Comparison of ENCODE assay signal across 16 cellular contexts in the genomic region with DNA sequence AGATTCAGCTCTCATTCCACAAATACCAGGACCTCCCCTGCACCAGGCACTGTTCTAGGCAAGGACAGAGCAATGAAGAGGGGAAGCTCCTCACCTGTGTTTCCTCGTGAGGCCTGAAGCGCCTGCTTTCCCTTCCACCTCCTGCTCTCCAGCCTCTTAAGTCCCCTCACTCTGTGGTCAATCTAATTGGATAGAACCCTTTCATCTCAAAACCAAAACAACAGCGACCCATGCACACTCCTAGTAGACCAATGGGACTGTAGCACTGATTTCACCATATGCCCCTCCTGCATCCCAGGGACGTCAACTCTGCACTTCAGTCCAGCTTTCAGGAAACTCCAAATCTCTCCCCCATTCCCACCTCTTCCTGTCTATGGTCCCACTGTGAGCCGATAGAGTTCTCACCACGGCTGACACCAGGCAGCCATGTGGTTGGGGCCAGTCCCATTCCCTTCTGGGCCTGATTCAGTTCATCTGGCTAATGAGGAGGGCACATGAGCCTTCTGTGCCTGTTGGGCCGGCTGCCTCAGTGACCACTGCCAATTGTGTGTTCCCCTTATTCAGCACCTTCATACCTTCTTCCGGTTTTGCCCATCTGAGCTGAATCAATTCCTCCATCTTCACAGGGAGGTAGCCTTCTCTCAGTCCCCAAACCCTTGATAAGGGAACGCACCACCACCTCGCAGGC. TPM values are rescaled to one million over a fixed set of nuclear protein-coding genes. Genes with fewer than 3 reads are reported as not detected.
DNase-seq lines count a peak whose midpoint lies in the region; ATAC-seq and TF ChIP-seq lines count a peak whose summit lies in the region.
"Had no signal": no experiment of that assay in that cellular context is flagged by ENCODE, and none has a peak within 500 bp of the region (broad histone marks: within the 10 kb centered on the region; RNA-seq: fewer than 3 reads in every experiment).

No MANE protein-coding gene starts in this region.

- DNase-seq in HCT116 (ENCODE audit: low read depth, low spot score) (no peak), SW480 (ENCODE audit: low spot score) (peak; percentile 59), fibroblast of lung (ENCODE audit: low read depth in 2 of 2) (peak in 1 of 2 donors; percentile 3), gastrocnemius medialis (no peak), NCI-H2081 (lab: John Stamatoyannopoulos, UW) (no peak), NOMO-1 (lab: John Stamatoyannopoulos, UW; ENCODE audit: unreplicated experiment in 2 of 2) (no peak)
- DNase-seq in activated naive CD4-positive, alpha-beta T cell treated with anti-CD3 and anti-CD28 coated beads, Interleukin-2, amount 10 ng/mL, durations not matched to agents 7 days and 5 days = no peak
- DNase-seq: activated CD4-positive, alpha-beta T cell treated with anti-CD3 and anti-CD28 coated beads, Interleukin-2, amount 10 ng/mL, durations not matched to agents 24 days and 14 days; activated T-cell treated with anti-CD3 and anti-CD28 coated beads, Interleukin-2, amount 50 U/mL, for 48 hours; NCI-H187 treated with DMSO at 0.1 percent for 48 hours; stimulated activated CD4-positive, alpha-beta T cell treated with anti-CD3 and anti-CD28 coated beads, Interleukin-1b, Interleukin-23, amount 100 ng/mL, for 48 hours; T-cell had no signal

- H3K4me1 ChIP-seq in HCT116 (ENCODE audit: control insufficient read depth in 1 of 2, insufficient read depth in 2 of 2, low read length in 2 of 2) (peaks cover 32 to 67% of the 10 kb centered on the region in 2 experiments), fibroblast of lung (ENCODE audit: control insufficient read depth, extremely low read depth, insufficient read depth, low read length) (peaks cover 27% of the 10 kb centered on the region), gastrocnemius medialis (peaks cover 19 to 34% of the 10 kb centered on the region in 2 donors)

- RAD21 ChIA-PET in HCT116 (lab: Charles Lee; ENCODE audit: low non-redundant PET in 1 of 2, low total read pairs in 2 of 2, uncharacterized antibody in 2 of 2, unreplicated experiment in 2 of 2) = interaction anchor here in 1 of 2 experiments (1.3 kb wide), 1 partner anchor 33 kb away, joined by 3 read pairs; a partner anchor contains a TSS

- H3K9ac ChIP-seq in HCT116 (ENCODE audit: low read length) = peak overlapping the region; percentile 46
- no peak overlapping the region for H3K9ac ChIP-seq in fibroblast of lung (ENCODE audit: insufficient read depth, low read length)
- H3K9ac ChIP-seq: BLaER1 had no signal

- TF ChIP-seq POLR2A in HCT116 (IDR thresholded peaks at IDR 0.05; ENCODE audit: borderline replicate concordance, extremely low read depth, insufficient read depth, insufficient read length) (no peak), gastrocnemius medialis (IDR thresholded peaks at IDR 0.05) (no peak)

- intact Hi-C loops in HCT116 (cut with micrococcal nuclease) (no loop called here), gastrocnemius medialis (cut with DNase I; ENCODE audit: low total_unique reads) (loop anchor here (1.0 kb wide), 3 partner anchors 32 to 72 kb away; no protein-coding TSS in a partner anchor)

- TF ChIP-seq RAD21 in HCT116 (IDR thresholded peaks at IDR 0.05; ENCODE audit: low read depth) = no peak

- H3K27me3 ChIP-seq in HCT116 (ENCODE audit: insufficient read depth, low read length) (no peaks in the 10 kb centered on the region), fibroblast of lung (ENCODE audit: control insufficient read depth, insufficient read depth, low read length) (no peaks in the 10 kb centered on the region), gastrocnemius medialis (no peaks in the 10 kb centered on the region)
- H3K27me3 ChIP-seq: BLaER1 had no signal

- no peak for TF ChIP-seq CTCF in HCT116 (IDR thresholded peaks at IDR 0.05 in 2 of 3, conservative IDR thresholded peaks at IDR 0.05 in 1 of 3; ENCODE audit: borderline replicate concordance in 1 of 3, insufficient read depth in 1 of 3, low read depth in 2 of 3, low read length in 2 of 3)
- TF ChIP-seq CTCF in fibroblast of lung (conservative IDR thresholded peaks at IDR 0.05 in 1 of 2, IDR thresholded peaks at IDR 0.05 in 1 of 2; ENCODE audit: low read depth in 1 of 2, low read length in 2 of 2) = no peak
- TF ChIP-seq CTCF in gastrocnemius medialis (IDR thresholded peaks at IDR 0.05 in 4 of 5, conservative IDR thresholded peaks at IDR 0.05 in 1 of 5) = no peak

- H4K20me1 ChIP-seq in HCT116 (ENCODE audit: insufficient read depth) = no peaks in the 10 kb centered on the region
- no peaks in the 10 kb centered on the region for H4K20me1 ChIP-seq in fibroblast of lung (ENCODE audit: control insufficient read depth, extremely low read depth, insufficient read depth, low read length)
- H4K20me1 ChIP-seq: BLaER1 had no signal

- CTCF ChIA-PET in HCT116 (lab: Charles Lee) = no interaction called here
- CTCF ChIA-PET in activated naive CD4-positive, alpha-beta T cell treated with anti-CD3 and anti-CD28 coated beads, Interleukin-2, amount 10 ng/mL, durations not matched to agents 7 days and 5 days (lab: Charles Lee) = no interaction called here

- BruUV-seq in HCT116 (replicated peaks; lab: Mats Ljungman, UMichigan) = no TSS peak

- in situ Hi-C loops in gastrocnemius medialis (cut with MboI; ENCODE audit: low sequenced_read_pairs in 4 of 4) = no loop called here

- peak overlapping the region; percentile 72 for H3K4me2 ChIP-seq in HCT116 (ENCODE audit: low read length)
- peak overlapping the region; percentile 25 for H3K4me2 ChIP-seq in fibroblast of lung (ENCODE audit: extremely low read depth, insufficient read depth, low read length)
- H3K4me2 ChIP-seq: BLaER1 had no signal

- H3K9me3 Mint-ChIP-seq in activated naive CD4-positive, alpha-beta T cell treated with anti-CD3 and anti-CD28 coated beads, Interleukin-2, amount 10 ng/mL, durations not matched to agents 7 days and 5 days = no peaks in the 10 kb centered on the region
- H3K9me3 Mint-ChIP-seq: activated CD4-positive, alpha-beta T cell treated with anti-CD3 and anti-CD28 coated beads, Interleukin-2, amount 10 ng/mL, durations not matched to agents 24 days and 14 days; memory B cell had no signal

- H3K4me3 Mint-ChIP-seq in activated naive CD4-positive, alpha-beta T cell treated with anti-CD3 and anti-CD28 coated beads, Interleukin-2, amount 10 ng/mL, durations not matched to agents 7 days and 5 days = no peak overlapping the region
- H3K4me3 Mint-ChIP-seq: activated CD4-positive, alpha-beta T cell treated with anti-CD3 and anti-CD28 coated beads, Interleukin-2, amount 10 ng/mL, durations not matched to agents 24 days and 14 days; memory B cell; T-cell had no signal

- no peaks in the 10 kb centered on the region for H3K9me2 ChIP-seq in HCT116 (ENCODE audit: insufficient read depth)

- POLR2A ChIA-PET in HCT116 (lab: Charles Lee) = interaction anchor here (0.9 to 3.6 kb wide), 8 partner anchors 8 to 47 kb away, joined by 3 to 47 read pairs (median 4); a partner anchor contains a TSS

- no peak overlapping the region for H3K4me3 ChIP-seq in HCT116 (replicated peaks in 1 of 2; ENCODE audit: low read depth in 1 of 2, low read length in 2 of 2)
- H3K4me3 ChIP-seq in fibroblast of lung (replicated peaks in 1 of 4; ENCODE audit: control extremely low read depth in 1 of 4, insufficient read depth in 1 of 4, low read depth in 3 of 4, low read length in 4 of 4) = no peak overlapping the region
- no peak overlapping the region for H3K4me3 ChIP-seq in gastrocnemius medialis
- H3K4me3 ChIP-seq: BLaER1, GM12878 had no signal

- H3K27ac ChIP-seq in HCT116 (ENCODE audit: low read depth, low read length) (peak overlapping the region; percentile 43), fibroblast of lung (ENCODE audit: insufficient read depth, low read length) (peak overlapping the region; percentile 70), gastrocnemius medialis (peak overlapping the region; percentile 74 to 90 (median 81))
- H3K27ac ChIP-seq: BLaER1 had no signal

- no peaks in the 10 kb centered on the region for H3K36me3 ChIP-seq in HCT116 (ENCODE audit: control insufficient read depth in 1 of 2, insufficient read depth in 2 of 2, low read length in 2 of 2)
- H3K36me3 ChIP-seq in fibroblast of lung (ENCODE audit: control insufficient read depth, insufficient read depth, low read length) = no peaks in the 10 kb centered on the region
- H3K36me3 ChIP-seq in gastrocnemius medialis = no peaks in the 10 kb centered on the region
- H3K36me3 ChIP-seq: BLaER1 had no signal

- ATAC-seq in HCT116 = peak; percentile 11
- no peak for ATAC-seq in gastrocnemius medialis
- ATAC-seq in HG03196 (IDR thresholded peaks at IDR 0.05; ENCODE audit: unreplicated experiment) = no peak
- ATAC-seq: GM12878, T-cell had no signal

- no peaks in the 10 kb centered on the region for H3K79me2 ChIP-seq in HCT116 (ENCODE audit: insufficient read depth, low read length)
- no peaks in the 10 kb centered on the region for H3K79me2 ChIP-seq in fibroblast of lung (ENCODE audit: control insufficient read depth, insufficient read depth, low read length)

- H3K4me1 Mint-ChIP-seq in activated naive CD4-positive, alpha-beta T cell treated with anti-CD3 and anti-CD28 coated beads, Interleukin-2, amount 10 ng/mL, durations not matched to agents 7 days and 5 days = no peaks in the 10 kb centered on the region
- H3K4me1 Mint-ChIP-seq: activated CD4-positive, alpha-beta T cell treated with anti-CD3 and anti-CD28 coated beads, Interleukin-2, amount 10 ng/mL, durations not matched to agents 24 days and 14 days; T-cell had no signal

- H3K27ac Mint-ChIP-seq in activated naive CD4-positive, alpha-beta T cell treated with anti-CD3 and anti-CD28 coated beads, Interleukin-2, amount 10 ng/mL, durations not matched to agents 7 days and 5 days = no peak overlapping the region
- H3K27ac Mint-ChIP-seq: activated CD4-positive, alpha-beta T cell treated with anti-CD3 and anti-CD28 coated beads, Interleukin-2, amount 10 ng/mL, durations not matched to agents 24 days and 14 days; memory B cell; T-cell had no signal

- peaks cover 12% of the 10 kb centered on the region for H3K27me3 Mint-ChIP-seq in activated naive CD4-positive, alpha-beta T cell treated with anti-CD3 and anti-CD28 coated beads, Interleukin-2, amount 10 ng/mL, durations not matched to agents 7 days and 5 days
- H3K27me3 Mint-ChIP-seq: T-cell had no signal

- H3K36me3 Mint-ChIP-seq in activated naive CD4-positive, alpha-beta T cell treated with anti-CD3 and anti-CD28 coated beads, Interleukin-2, amount 10 ng/mL, durations not matched to agents 7 days and 5 days = no peaks in the 10 kb centered on the region
- H3K36me3 Mint-ChIP-seq: memory B cell, T-cell had no signal

- no peaks in the 10 kb centered on the region; a peak in 1 of 4 replicates for H3K9me3 ChIP-seq in HCT116 (ENCODE audit: control insufficient read depth in 1 of 2, insufficient read depth in 1 of 2, low read depth in 1 of 2, low read length in 2 of 2)
- H3K9me3 ChIP-seq in fibroblast of lung (ENCODE audit: control insufficient read depth, insufficient read depth, low read depth, low read length) = no peaks in the 10 kb centered on the region
- no peaks in the 10 kb centered on the region for H3K9me3 ChIP-seq in gastrocnemius medialis
- H3K9me3 ChIP-seq: BLaER1 had no signal

- H2AFZ ChIP-seq in HCT116 (ENCODE audit: low read depth, low read length, poor library complexity, severe bottlenecking) (peak overlapping the region; percentile 58), fibroblast of lung (ENCODE audit: low read length) (no peak overlapping the region)

RNA-seq across cellular contexts. Expression of a gene that starts 33.3 kb away (rescaled TPM):
- total RNA-seq in HCT116 (2021; ENCODE audit: unreplicated experiment) (444 TPM), fibroblast of lung (176 and 270 TPM in 2 replicates), gastrocnemius medialis (100 to 1,000 TPM in 1 of 4 donors, 10 to 100 TPM in 3; 33.2 to 131 (median 56.0) TPM)
- 132 and 245 TPM in 2 replicates for polyA plus RNA-seq in HCT116 (2012)
- polyA plus RNA-seq in fibroblast of lung = 334 and 369 TPM in 2 replicates
- polyA plus RNA-seq in fibroblast of lung (2012) = 142 and 192 TPM in 2 replicates
- 72.4 and 92.4 TPM in 2 replicates for polyA minus RNA-seq in fibroblast of lung (ENCODE audit: low replicate concordance)

RNA-seq across cellular contexts. Expression of a gene that starts 55.6 kb away (rescaled TPM):
- total RNA-seq in HCT116 (2021; ENCODE audit: unreplicated experiment) (43.5 TPM), fibroblast of lung (28.8 and 46.1 TPM in 2 replicates), gastrocnemius medialis (10 to 100 TPM; 18.3 to 33.1 (median 28.2) TPM)
- 30.1 and 32.5 TPM in 2 replicates for polyA plus RNA-seq in HCT116 (2012)
- polyA plus RNA-seq in fibroblast of lung = 34.4 and 48.8 TPM in 2 replicates
- 35.1 and 47.5 TPM in 2 replicates for polyA plus RNA-seq in fibroblast of lung (2012)
- 90.0 and 137 TPM in 2 replicates for polyA minus RNA-seq in fibroblast of lung (ENCODE audit: low replicate concordance)
